Comparison of ENCODE assay signal across 27 cellular contexts in the genomic region with DNA sequence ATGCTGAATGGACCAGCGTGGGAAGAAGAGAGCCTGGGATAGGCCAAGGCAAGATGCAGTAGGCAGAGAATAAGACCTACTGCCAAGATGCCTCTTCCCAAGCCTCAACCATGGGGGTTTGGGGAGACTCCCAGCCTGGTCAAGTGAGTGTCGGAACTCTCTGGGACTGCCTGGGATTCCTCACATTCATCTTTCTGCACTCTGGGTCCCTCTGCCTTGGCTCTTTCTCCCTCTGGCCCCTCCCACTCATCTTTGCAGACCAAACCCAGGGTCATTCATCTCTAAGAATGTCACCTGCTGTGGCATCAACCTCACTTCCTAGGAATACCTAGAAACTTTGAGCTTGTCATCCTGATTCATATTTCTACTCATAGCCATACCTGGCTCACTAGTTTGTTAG.
"Had no signal": no experiment of that assay in that cellular context is flagged by ENCODE, and none has a peak within 500 bp of the region (broad histone marks: within the 10 kb centered on the region; RNA-seq: fewer than 3 reads in every experiment).

No MANE protein-coding gene starts in this region.

- H3K9me3 ChIP-seq: ascending aorta, breast epithelium, colonic mucosa had no signal

- H3K4me1 ChIP-seq: ascending aorta, breast epithelium, colonic mucosa had no signal

- H3K36me3 ChIP-seq: ascending aorta, breast epithelium, cardiac muscle cell, colonic mucosa had no signal

- H3K4me3 ChIP-seq: ascending aorta, breast epithelium, cardiac muscle cell, colonic mucosa had no signal

- H3K9me3 Mint-ChIP-seq: activated CD4-positive, alpha-beta memory T cell treated with anti-CD3 and anti-CD28 coated beads, Interleukin-2, amount 10 ng/mL, durations not matched to agents 7 days and 5 days; activated CD4-positive, alpha-beta T cell treated with anti-CD3 and anti-CD28 coated beads, Interleukin-2, amount 10 ng/mL, durations not matched to agents 7 days and 5 days; activated T-cell treated with anti-CD3 and anti-CD28 coated beads, Interleukin-2, amount 50 U/mL, for 24 hours; activated T-helper 17 cell treated with anti-CD3 and anti-CD28 coated beads, Interleukin-2, amount 50 U/mL, for 72 hours had no signal

- H3K27me3 Mint-ChIP-seq: brain had no signal

- H3K36me3 Mint-ChIP-seq: brain had no signal

- DNase-seq: activated CD4-positive, alpha-beta memory T cell treated with anti-CD3 and anti-CD28 coated beads, Interleukin-2, amount 10 ng/mL, durations not matched to agents 7 days and 5 days; activated CD4-positive, alpha-beta T cell treated with anti-CD3 and anti-CD28 coated beads for 1 hour; activated CD4-positive, alpha-beta T cell treated with anti-CD3 and anti-CD28 coated beads for 4 hours; activated CD4-positive, alpha-beta T cell treated with anti-CD3 and anti-CD28 coated beads, Interleukin-2, amount 10 ng/mL, durations not matched to agents 7 days and 5 days; activated CD4-positive, alpha-beta T cell treated with anti-CD3 and anti-CD28 coated beads, Interleukin-2, amount 50 U/mL, for 4 hours; activated CD8-positive, alpha-beta memory T cell treated with anti-CD3 and anti-CD28 coated beads, Interleukin-2, amount 50 U/mL, for 48 hours; activated effector memory CD4-positive, alpha-beta T cell treated with Interleukin-2 at 50 U/mL for 16 hours; activated gamma-delta T cell treated with Interleukin-2 at 50 U/mL for 16 hours; activated naive CD4-positive, alpha-beta T cell treated with anti-CD3 and anti-CD28 coated beads, Interleukin-2, amount 50 U/mL, for 16 hours; activated naive CD4-positive, alpha-beta T cell treated with Interleukin-2 at 50 U/mL for 16 hours; activated T-cell treated with anti-CD3 and anti-CD28 coated beads for 4 hours; activated T-cell treated with anti-CD3 and anti-CD28 coated beads, Interleukin-2, amount 50 U/mL, for 24 hours; activated T-cell treated with anti-CD3 and anti-CD28 coated beads, Interleukin-2, amount 50 U/mL, for 72 hours; central memory CD4-positive, alpha-beta T cell; cerebellar nuclear complex; colonic mucosa; effector CD8-positive, alpha-beta T cell; foreskin fibroblast; head of caudate nucleus; T-helper 2 cell had no signal

- H3K27ac Mint-ChIP-seq: activated CD4-positive, alpha-beta memory T cell treated with anti-CD3 and anti-CD28 coated beads, Interleukin-2, amount 10 ng/mL, durations not matched to agents 7 days and 5 days; activated CD4-positive, alpha-beta T cell treated with anti-CD3 and anti-CD28 coated beads, Interleukin-2, amount 10 ng/mL, durations not matched to agents 7 days and 5 days; activated naive CD8-positive, alpha-beta T cell; activated T-cell treated with anti-CD3 and anti-CD28 coated beads, Interleukin-2, amount 50 U/mL, for 24 hours; activated T-cell treated with anti-CD3 and anti-CD28 coated beads, Interleukin-2, amount 50 U/mL, for 72 hours; activated T-helper 17 cell treated with anti-CD3 and anti-CD28 coated beads, Interleukin-2, amount 50 U/mL, for 72 hours had no signal

- ATAC-seq: activated T-cell treated with anti-CD3 and anti-CD28 coated beads, Interleukin-2, amount 50 U/mL, for 72 hours; activated T-helper 17 cell treated with anti-CD3 and anti-CD28 coated beads, Interleukin-2, amount 50 U/mL, for 72 hours; esophagus mucosa had no signal

- H3K27ac ChIP-seq: ascending aorta, breast epithelium, cardiac muscle cell, colonic mucosa had no signal

- H3K27me3 ChIP-seq: ascending aorta, breast epithelium, cardiac muscle cell, colonic mucosa had no signal

- H3K4me3 Mint-ChIP-seq: activated CD4-positive, alpha-beta memory T cell treated with anti-CD3 and anti-CD28 coated beads, Interleukin-2, amount 10 ng/mL, durations not matched to agents 7 days and 5 days; activated CD4-positive, alpha-beta T cell treated with anti-CD3 and anti-CD28 coated beads, Interleukin-2, amount 10 ng/mL, durations not matched to agents 7 days and 5 days; activated naive CD8-positive, alpha-beta T cell; activated T-cell treated with anti-CD3 and anti-CD28 coated beads, Interleukin-2, amount 50 U/mL, for 24 hours; activated T-cell treated with anti-CD3 and anti-CD28 coated beads, Interleukin-2, amount 50 U/mL, for 72 hours; activated T-helper 17 cell treated with anti-CD3 and anti-CD28 coated beads, Interleukin-2, amount 50 U/mL, for 72 hours; brain had no signal
